Comparison of ENCODE assay signal across 1 cellular context in the genomic region with DNA sequence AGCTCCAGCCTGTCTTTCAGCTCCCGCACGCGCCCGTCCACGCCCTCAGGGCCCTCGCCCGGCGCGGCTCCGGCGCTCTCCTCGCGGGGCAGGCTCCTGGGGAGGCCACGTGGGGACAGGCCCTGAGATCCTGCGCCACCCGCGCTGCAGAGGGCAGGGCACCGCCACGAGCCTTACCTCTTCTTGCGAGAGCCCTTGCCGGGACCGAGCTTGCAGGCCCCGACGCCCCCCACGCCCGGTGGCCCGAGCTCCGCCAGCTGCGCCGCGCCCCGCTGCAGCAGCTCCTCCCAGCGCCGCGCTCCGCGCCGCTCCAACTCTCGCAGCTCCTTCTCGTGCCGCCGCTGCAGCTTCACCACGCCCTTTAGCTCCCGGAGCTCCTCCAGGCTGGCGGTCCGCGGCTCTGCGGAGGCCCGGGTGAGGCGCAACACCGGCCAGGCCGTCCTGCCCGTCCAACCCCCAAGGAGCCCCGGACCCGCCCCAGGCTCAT.
A peak's percentile ranks its signal among the peaks of the same experiment; 100 is the strongest.
TF ChIP-seq lines count a peak whose summit lies in the region.

No MANE protein-coding gene starts in this region.

TF ChIP-seq in K562, 482 proteins besides CTCF, POLR2A, EP300 and RAD21 (continued from another document and continues in another):
- TF ChIP-seq ZNF609 (CRISPR knock-in tag; IDR thresholded peaks at IDR 0.05; ENCODE audit: borderline replicate concordance) (0 out of 2 replicates have a peak, but pooled peaks have one; percentile 34), ZBTB8A (IDR thresholded peaks at IDR 0.05; ENCODE audit: partially characterized antibody) (no peak), FOXA3 (CRISPR knock-in tag; conservative IDR thresholded peaks at IDR 0.05 in 1 of 2, IDR thresholded peaks at IDR 0.05 in 1 of 2) (no peak), TBP (optimal IDR thresholded peaks at IDR 0.05; ENCODE audit: low read depth, low read length) (peak; percentile 16), MEIS2 (IDR thresholded peaks at IDR 0.05; ENCODE audit: partially characterized antibody) (no peak), NR0B1 (IDR thresholded peaks at IDR 0.05; ENCODE audit: partially characterized antibody) (no peak), RAD51 (IDR thresholded peaks at IDR 0.05; ENCODE audit: borderline replicate concordance, low read depth) (no peak), FUS (optimal IDR thresholded peaks at IDR 0.05; ENCODE audit: low read depth, low read length) (peak; percentile 85), ZNF589 (CRISPR knock-in tag; IDR thresholded peaks at IDR 0.05; ENCODE audit: low read depth) (no peak), SAFB2 (IDR thresholded peaks at IDR 0.05; ENCODE audit: borderline replicate concordance, low read depth, low read length, severe bottlenecking) (no peak), ZNF699 (CRISPR knock-in tag; IDR thresholded peaks at IDR 0.05; ENCODE audit: insufficient replicate concordance) (no peak), MTA3 (IDR thresholded peaks at IDR 0.05; ENCODE audit: borderline replicate concordance) (peak; percentile 58; the same call in 1 of the 2 replicates), ZNF3 (CRISPR knock-in tag; IDR thresholded peaks at IDR 0.05) (no peak), WHSC1 (IDR thresholded peaks at IDR 0.05; ENCODE audit: low read length) (no peak), TFAP4 (CRISPR knock-in tag; IDR thresholded peaks at IDR 0.05; ENCODE audit: borderline replicate concordance) (peak; percentile 62; the same call in 1 of the 2 replicates), FOSL1 (tag; conservative IDR thresholded peaks at IDR 0.05) (no peak), MYC (IDR thresholded peaks at IDR 0.05; ENCODE audit: low read depth, low read length) (peak; percentile 51), MYC (CRISPR knock-in tag; IDR thresholded peaks at IDR 0.05; ENCODE audit: borderline replicate concordance, low read depth) (no peak), KLF1 (tag; IDR thresholded peaks at IDR 0.05) (peak; percentile 57; the same call in 1 of the 2 replicates), PHF8 (IDR thresholded peaks at IDR 0.05; ENCODE audit: borderline replicate concordance, low read length) (peak; percentile 47; the same call in 1 of the 2 replicates), ZNF408 (CRISPR knock-in tag; IDR thresholded peaks at IDR 0.05; ENCODE audit: low read depth) (no peak), AFF4 (CRISPR knock-in tag; IDR thresholded peaks at IDR 0.05) (no peak), XRCC3 (IDR thresholded peaks at IDR 0.05) (no peak), CBX5 (IDR thresholded peaks at IDR 0.05; ENCODE audit: borderline replicate concordance, low read depth) (no peak), TCF3 (CRISPR knock-in tag; IDR thresholded peaks at IDR 0.05) (no peak), TCF7 (IDR thresholded peaks at IDR 0.05; ENCODE audit: borderline replicate concordance) (no peak), MTF1 (CRISPR knock-in tag; IDR thresholded peaks at IDR 0.05; ENCODE audit: borderline replicate concordance) (no peak), UBTF (IDR thresholded peaks at IDR 0.05; ENCODE audit: borderline replicate concordance in 1 of 2, low read depth in 2 of 2, low read length in 2 of 2) (peak; percentile 84 to 85; a peak in 3 of 4 replicates), ZNF12 (CRISPR knock-in tag; IDR thresholded peaks at IDR 0.05) (no peak), TBL1XR1 (IDR thresholded peaks at IDR 0.05; ENCODE audit: low read length in 2 of 2) (no peak), HDAC8 (tag; IDR thresholded peaks at IDR 0.05) (no peak), ZNF232 (CRISPR knock-in tag; IDR thresholded peaks at IDR 0.05) (peak; percentile 18; the same call in 1 of the 2 replicates), ZNF764 (CRISPR knock-in tag; IDR thresholded peaks at IDR 0.05; ENCODE audit: low read depth) (no peak), HDAC6 (IDR thresholded peaks at IDR 0.05; ENCODE audit: low read depth, low read length) (no peak), FOXP1 (CRISPR knock-in tag; IDR thresholded peaks at IDR 0.05) (peak; percentile 67; the same call in 1 of the 2 replicates), ZNF830 (CRISPR knock-in tag; IDR thresholded peaks at IDR 0.05) (no peak)
- TF ChIP-seq, protein P1, sequence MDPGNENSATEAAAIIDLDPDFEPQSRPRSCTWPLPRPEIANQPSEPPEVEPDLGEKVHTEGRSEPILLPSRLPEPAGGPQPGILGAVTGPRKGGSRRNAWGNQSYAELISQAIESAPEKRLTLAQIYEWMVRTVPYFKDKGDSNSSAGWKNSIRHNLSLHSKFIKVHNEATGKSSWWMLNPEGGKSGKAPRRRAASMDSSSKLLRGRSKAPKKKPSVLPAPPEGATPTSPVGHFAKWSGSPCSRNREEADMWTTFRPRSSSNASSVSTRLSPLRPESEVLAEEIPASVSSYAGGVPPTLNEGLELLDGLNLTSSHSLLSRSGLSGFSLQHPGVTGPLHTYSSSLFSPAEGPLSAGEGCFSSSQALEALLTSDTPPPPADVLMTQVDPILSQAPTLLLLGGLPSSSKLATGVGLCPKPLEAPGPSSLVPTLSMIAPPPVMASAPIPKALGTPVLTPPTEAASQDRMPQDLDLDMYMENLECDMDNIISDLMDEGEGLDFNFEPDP (CRISPR knock-in tag; IDR thresholded peaks at IDR 0.05): no peak
- TF ChIP-seq, protein P2, sequence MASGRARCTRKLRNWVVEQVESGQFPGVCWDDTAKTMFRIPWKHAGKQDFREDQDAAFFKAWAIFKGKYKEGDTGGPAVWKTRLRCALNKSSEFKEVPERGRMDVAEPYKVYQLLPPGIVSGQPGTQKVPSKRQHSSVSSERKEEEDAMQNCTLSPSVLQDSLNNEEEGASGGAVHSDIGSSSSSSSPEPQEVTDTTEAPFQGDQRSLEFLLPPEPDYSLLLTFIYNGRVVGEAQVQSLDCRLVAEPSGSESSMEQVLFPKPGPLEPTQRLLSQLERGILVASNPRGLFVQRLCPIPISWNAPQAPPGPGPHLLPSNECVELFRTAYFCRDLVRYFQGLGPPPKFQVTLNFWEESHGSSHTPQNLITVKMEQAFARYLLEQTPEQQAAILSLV (tag; IDR thresholded peaks at IDR 0.05): no peak
- TF ChIP-seq, protein P3, sequence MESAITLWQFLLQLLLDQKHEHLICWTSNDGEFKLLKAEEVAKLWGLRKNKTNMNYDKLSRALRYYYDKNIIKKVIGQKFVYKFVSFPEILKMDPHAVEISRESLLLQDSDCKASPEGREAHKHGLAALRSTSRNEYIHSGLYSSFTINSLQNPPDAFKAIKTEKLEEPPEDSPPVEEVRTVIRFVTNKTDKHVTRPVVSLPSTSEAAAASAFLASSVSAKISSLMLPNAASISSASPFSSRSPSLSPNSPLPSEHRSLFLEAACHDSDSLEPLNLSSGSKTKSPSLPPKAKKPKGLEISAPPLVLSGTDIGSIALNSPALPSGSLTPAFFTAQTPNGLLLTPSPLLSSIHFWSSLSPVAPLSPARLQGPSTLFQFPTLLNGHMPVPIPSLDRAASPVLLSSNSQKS (CRISPR knock-in tag; IDR thresholded peaks at IDR 0.05): no peak
- TF ChIP-seq, protein P4, sequence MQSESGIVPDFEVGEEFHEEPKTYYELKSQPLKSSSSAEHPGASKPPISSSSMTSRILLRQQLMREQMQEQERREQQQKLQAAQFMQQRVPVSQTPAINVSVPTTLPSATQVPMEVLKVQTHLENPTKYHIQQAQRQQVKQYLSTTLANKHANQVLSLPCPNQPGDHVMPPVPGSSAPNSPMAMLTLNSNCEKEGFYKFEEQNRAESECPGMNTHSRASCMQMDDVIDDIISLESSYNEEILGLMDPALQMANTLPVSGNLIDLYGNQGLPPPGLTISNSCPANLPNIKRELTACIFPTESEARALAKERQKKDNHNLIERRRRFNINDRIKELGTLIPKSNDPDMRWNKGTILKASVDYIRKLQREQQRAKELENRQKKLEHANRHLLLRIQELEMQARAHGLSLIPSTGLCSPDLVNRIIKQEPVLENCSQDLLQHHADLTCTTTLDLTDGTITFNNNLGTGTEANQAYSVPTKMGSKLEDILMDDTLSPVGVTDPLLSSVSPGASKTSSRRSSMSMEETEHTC (IDR thresholded peaks at IDR 0.05): no peak
